12 cellular contexts compared by ENCODE assay signal in the genomic region with DNA sequence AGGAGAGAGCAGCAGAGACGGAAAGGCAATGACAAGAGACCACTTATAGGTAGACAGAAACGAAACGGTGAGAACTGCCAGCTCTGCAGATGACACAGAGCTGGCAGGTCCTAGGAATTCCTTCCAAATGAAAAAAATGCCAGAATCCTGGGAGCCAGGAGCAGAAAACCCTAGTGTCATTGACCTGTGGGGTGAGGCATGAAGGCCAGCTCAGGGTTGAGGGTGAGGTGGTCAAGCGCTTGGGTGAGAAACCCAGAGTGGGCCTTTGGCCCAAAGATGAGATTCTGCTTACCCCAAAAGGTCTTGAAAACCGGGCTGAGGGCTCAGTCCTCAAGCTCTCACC. TPM values are rescaled to one million over a fixed set of nuclear protein-coding genes. Genes with fewer than 3 reads are reported as not detected.
DNase-seq lines count a peak whose midpoint lies in the region; ATAC-seq and TF ChIP-seq lines count a peak whose summit lies in the region.
"Had no signal": no experiment of that assay in that cellular context is flagged by ENCODE, and none has a peak within 500 bp of the region (broad histone marks: within the 10 kb centered on the region; RNA-seq: fewer than 3 reads in every experiment).

No MANE protein-coding gene starts in this region.

- peaks cover 12% of the 10 kb centered on the region for H3K27me3 Mint-ChIP-seq in activated naive CD8-positive, alpha-beta T cell treated with anti-CD3 and anti-CD28 coated beads, Interleukin-2, amount 50 U/mL, for 24 hours
- peaks cover 43% of the 10 kb centered on the region for H3K27me3 Mint-ChIP-seq in CD4-positive, alpha-beta T cell

- no peak for DNase-seq in activated naive CD8-positive, alpha-beta T cell treated with anti-CD3 and anti-CD28 coated beads, Interleukin-2, amount 50 U/mL, for 24 hours
- no peak for DNase-seq in stimulated activated effector memory CD8-positive, alpha-beta T cell treated with anti-CD3 and anti-CD28 coated beads, Interleukin-12 subunit alpha, Interleukin-12 subunit beta, amount 100 ng/mL, for 72 hours (ENCODE audit: low spot score in 2 of 2)
- DNase-seq in CD4-positive, alpha-beta T cell: no peak
- no peak for DNase-seq in ecto neural progenitor cell (ENCODE audit: low spot score)
- DNase-seq: DMS53; hippocampal formation; NCI-H2107; stimulated activated CD4-positive, alpha-beta T cell treated with anti-CD3 and anti-CD28 coated beads, Interleukin-2, amount 100 ng/mL, for 24 hours had no signal

- CTCF ChIA-PET in HEK293 (lab: Yijun Ruan, JAX): interaction anchor here (0.5 to 4.0 kb wide), 12 partner anchors 9 to 491 kb away, joined by 3 to 41 read pairs (median 4); partner anchors contain the start of gene HIC1
- CTCF ChIA-PET in CD4-positive, alpha-beta T cell (lab: Charles Lee): interaction anchor here (1.4 to 1.5 kb wide), 2 partner anchors 9 to 180 kb away, joined by 3 to 4 read pairs; partner anchors contain the start of gene HIC1

- TF ChIP-seq CTCF in HEK293 (tag by site-specific recombination; IDR thresholded peaks at IDR 0.05): no peak
- no peak for TF ChIP-seq CTCF in CD4-positive, alpha-beta T cell (IDR thresholded peaks at IDR 0.05)

- H3K9me3 Mint-ChIP-seq in activated naive CD8-positive, alpha-beta T cell treated with anti-CD3 and anti-CD28 coated beads, Interleukin-2, amount 50 U/mL, for 24 hours: no peaks in the 10 kb centered on the region
- H3K9me3 Mint-ChIP-seq in stimulated activated effector memory CD8-positive, alpha-beta T cell treated with anti-CD3 and anti-CD28 coated beads, Interleukin-12 subunit alpha, Interleukin-12 subunit beta, amount 100 ng/mL, for 72 hours: no peaks in the 10 kb centered on the region
- no peaks in the 10 kb centered on the region for H3K9me3 Mint-ChIP-seq in CD4-positive, alpha-beta T cell

- peaks cover 49% of the 10 kb centered on the region for H3K36me3 Mint-ChIP-seq in activated naive CD8-positive, alpha-beta T cell treated with anti-CD3 and anti-CD28 coated beads, Interleukin-2, amount 50 U/mL, for 24 hours (ENCODE audit: low read depth)
- peaks cover 95% of the 10 kb centered on the region for H3K36me3 Mint-ChIP-seq in stimulated activated effector memory CD8-positive, alpha-beta T cell treated with anti-CD3 and anti-CD28 coated beads, Interleukin-12 subunit alpha, Interleukin-12 subunit beta, amount 100 ng/mL, for 72 hours
- H3K36me3 Mint-ChIP-seq in CD4-positive, alpha-beta T cell (ENCODE audit: low read depth): peaks cover 90% of the 10 kb centered on the region

- no peak for ATAC-seq in activated naive CD8-positive, alpha-beta T cell treated with anti-CD3 and anti-CD28 coated beads, Interleukin-2, amount 50 U/mL, for 24 hours
- ATAC-seq in stimulated activated effector memory CD8-positive, alpha-beta T cell treated with anti-CD3 and anti-CD28 coated beads, Interleukin-12 subunit alpha, Interleukin-12 subunit beta, amount 100 ng/mL, for 72 hours: no peak
- no peak for ATAC-seq in HG03469 (IDR thresholded peaks at IDR 0.05; ENCODE audit: unreplicated experiment)
- ATAC-seq in CD4-positive, alpha-beta T cell (ENCODE audit: poor library complexity): no peak
- ATAC-seq in GM19463 (IDR thresholded peaks at IDR 0.05; ENCODE audit: unreplicated experiment): no peak

- peaks cover 0 to 60% of the 10 kb centered on the region in 2 experiments; a peak in 1 of 3 replicates for H3K36me3 ChIP-seq in HEK293 (ENCODE audit: control insufficient read depth in 2 of 2, insufficient read depth in 1 of 2, low read length in 2 of 2)

- peak overlapping the region; percentile 29 for H3K27ac Mint-ChIP-seq in activated naive CD8-positive, alpha-beta T cell treated with anti-CD3 and anti-CD28 coated beads, Interleukin-2, amount 50 U/mL, for 24 hours
- H3K27ac Mint-ChIP-seq in stimulated activated effector memory CD8-positive, alpha-beta T cell treated with anti-CD3 and anti-CD28 coated beads, Interleukin-12 subunit alpha, Interleukin-12 subunit beta, amount 100 ng/mL, for 72 hours: peak overlapping the region; percentile 82
- no peak overlapping the region for H3K27ac Mint-ChIP-seq in CD4-positive, alpha-beta T cell

- H3K4me1 ChIP-seq in HEK293 (ENCODE audit: control insufficient read depth, insufficient read depth, low read length): no peaks in the 10 kb centered on the region; the same call in 1 of the 2 replicates

- no peaks in the 10 kb centered on the region for H3K27me3 ChIP-seq in layer of hippocampus (ENCODE audit: control insufficient read depth, insufficient read depth, low read length)
- no peaks in the 10 kb centered on the region for H3K27me3 ChIP-seq in CD4-positive, alpha-beta T cell (ENCODE audit: control insufficient read depth, insufficient read depth, low read length)

- no peak overlapping the region for H3K4me3 Mint-ChIP-seq in activated naive CD8-positive, alpha-beta T cell treated with anti-CD3 and anti-CD28 coated beads, Interleukin-2, amount 50 U/mL, for 24 hours
- peak overlapping the region; percentile 13 for H3K4me3 Mint-ChIP-seq in stimulated activated effector memory CD8-positive, alpha-beta T cell treated with anti-CD3 and anti-CD28 coated beads, Interleukin-12 subunit alpha, Interleukin-12 subunit beta, amount 100 ng/mL, for 72 hours
- H3K4me3 Mint-ChIP-seq in CD4-positive, alpha-beta T cell: no peak overlapping the region

- intact Hi-C loops in CD4-positive, alpha-beta T cell (cut with DNase I, micrococcal nuclease): no loop called here

- no peak overlapping the region for H3K4me3 ChIP-seq in HEK293 (ENCODE audit: low read depth, low read length)

- H3K27ac ChIP-seq in HEK293 (ENCODE audit: extremely low read depth, low read depth, low read length): 0 out of 2 replicates have a peak overlapping the region, but pooled peaks have one; percentile 2
- H3K27ac ChIP-seq in layer of hippocampus (ENCODE audit: low read depth, low read length): peak overlapping the region; percentile 16
- H3K27ac ChIP-seq in CD4-positive, alpha-beta T cell (ENCODE audit: low read depth, low read length): no peak overlapping the region

- POLR2A ChIA-PET in HEK293 (lab: Yijun Ruan, JAX): no interaction called here
- POLR2A ChIA-PET in CD4-positive, alpha-beta T cell (lab: Charles Lee): no interaction called here

- H3K9me3 ChIP-seq in HEK293 (ENCODE audit: control insufficient read depth, insufficient read depth, low read depth, low read length): no peaks in the 10 kb centered on the region
- H3K9me3 ChIP-seq in CD4-positive, alpha-beta T cell (ENCODE audit: control insufficient read depth, low read length): no peaks in the 10 kb centered on the region

- peaks cover 23% of the 10 kb centered on the region for H3K4me1 Mint-ChIP-seq in activated naive CD8-positive, alpha-beta T cell treated with anti-CD3 and anti-CD28 coated beads, Interleukin-2, amount 50 U/mL, for 24 hours
- H3K4me1 Mint-ChIP-seq in stimulated activated effector memory CD8-positive, alpha-beta T cell treated with anti-CD3 and anti-CD28 coated beads, Interleukin-12 subunit alpha, Interleukin-12 subunit beta, amount 100 ng/mL, for 72 hours: peaks cover 78% of the 10 kb centered on the region
- H3K4me1 Mint-ChIP-seq in CD4-positive, alpha-beta T cell (ENCODE audit: low read depth): peaks cover 14% of the 10 kb centered on the region

TF ChIP-seq in HEK293, 187 proteins besides CTCF, POLR2A, EP300 and RAD21:
- TF ChIP-seq ZBTB44 (tag by site-specific recombination; IDR thresholded peaks at IDR 0.05): no peak

RNA-seq across cellular contexts. Expression of gene HIC1, which starts 9.2 kb away (rescaled TPM):
- 1 to 10 TPM; 2.4 to 3.0 TPM for total RNA-seq in CD4-positive, alpha-beta T cell

RNA-seq across cellular contexts. Expression of gene OVCA2, which starts 22.3 kb away (rescaled TPM):
- 10 to 100 TPM; 34.4 to 35.1 TPM for total RNA-seq in CD4-positive, alpha-beta T cell

RNA-seq across cellular contexts. Expression of gene DPH1, which starts 34.2 kb away (rescaled TPM):
- total RNA-seq in CD4-positive, alpha-beta T cell: 100 to 1,000 TPM in 1 of 2 experiments, 10 to 100 TPM in 1; 96.4 to 101 TPM

RNA-seq across cellular contexts. Expression of gene RTN4RL1, which starts 39.0 kb away (rescaled TPM):
- under 1 TPM; 0.06 to 0.11 TPM for total RNA-seq in CD4-positive, alpha-beta T cell
